Comparison of ENCODE assay signal across 18 cellular contexts in the genomic region with DNA sequence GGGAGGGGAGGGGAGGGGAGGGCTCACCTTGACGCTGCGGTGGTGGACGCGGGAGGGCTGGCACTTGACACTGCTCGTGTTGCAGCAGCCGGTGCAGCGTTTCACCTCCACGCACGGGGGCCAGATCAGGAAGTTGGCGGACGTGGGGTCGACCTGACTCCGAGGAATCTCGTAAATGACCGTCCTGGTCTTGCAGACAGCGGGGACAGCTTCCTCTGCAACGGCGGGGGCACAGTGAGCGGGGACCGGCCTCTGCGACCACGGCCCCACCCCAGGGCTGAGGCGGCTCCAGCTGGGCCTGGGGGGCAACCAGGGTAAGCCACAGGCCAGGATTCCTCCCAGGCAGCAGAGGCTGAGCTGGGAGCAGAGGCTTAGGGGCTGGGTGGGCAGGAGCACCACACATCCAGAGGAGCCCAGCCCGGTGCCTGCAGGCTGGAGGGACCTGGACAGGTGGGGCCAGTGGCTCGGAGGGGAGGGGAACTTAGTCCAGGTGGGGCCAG. TPM values are rescaled to one million over a fixed set of nuclear protein-coding genes. Genes with fewer than 3 reads are reported as not detected.
A peak's percentile ranks its signal among the peaks of the same experiment; 100 is the strongest.
DNase-seq lines count a peak whose midpoint lies in the region; ATAC-seq and TF ChIP-seq lines count a peak whose summit lies in the region.
"Had no signal": no experiment of that assay in that cellular context is flagged by ENCODE, and none has a peak within 500 bp of the region (broad histone marks: within the 10 kb centered on the region; RNA-seq: fewer than 3 reads in every experiment).

No MANE protein-coding gene starts in this region.

- no peak overlapping the region for H3K27ac Mint-ChIP-seq in nephron progenitor cell
- H3K27ac Mint-ChIP-seq: CD8-positive, alpha-beta T cell had no signal

- DNase-seq in Right ventricle myocardium inferior (ENCODE audit: missing footprints) (peak; percentile 11), right atrium auricular region (ENCODE audit: low spot score) (no peak), left ventricle myocardium superior (peak; percentile 24), osteoblast (ENCODE audit: insufficient read length, low spot score, missing footprints) (peak; percentile 79), aorta (peak; percentile 40 to 68), GM20000 (ENCODE audit: low spot score) (no peak), SHP77 treated with DMSO at 0.1 percent for 48 hours (lab: John Stamatoyannopoulos, UW) (no peak), nephron progenitor cell (no peak)
- DNase-seq: DMS79 treated with DMSO at 0.1 percent for 48 hours, GM23248, KBM-7, NCI-H1436 treated with DMSO at 0.1 percent for 48 hours, NCI-H2081 treated with DMSO at 0.1 percent for 48 hours, NCI-H345, NCI-H526 treated with DMSO at 0.1 percent for 48 hours, OCI-M1 had no signal

- H3K4me1 ChIP-seq in right atrium auricular region (peaks cover 0 to 41% of the 10 kb centered on the region in 2 donors), osteoblast (ENCODE audit: insufficient read depth, low read length) (peaks cover 25% of the 10 kb centered on the region), aorta (ENCODE audit: control insufficient read depth in 1 of 2, insufficient read depth in 2 of 2, low read length in 2 of 2) (no peaks in the 10 kb centered on the region)

- H3K4me3 ChIP-seq in right atrium auricular region (no peak overlapping the region), osteoblast (ENCODE audit: insufficient read depth, low read length) (no peak overlapping the region), aorta (ENCODE audit: low read length in 2 of 2) (no peak overlapping the region)
- H3K4me3 ChIP-seq: GM23248 had no signal

- TF ChIP-seq CTCF in right atrium auricular region (IDR thresholded peaks at IDR 0.05), result no peak
- no peak for TF ChIP-seq CTCF in osteoblast (IDR thresholded peaks at IDR 0.05; ENCODE audit: extremely low read depth, low read depth, low read length)
- TF ChIP-seq CTCF in GM20000 (IDR thresholded peaks at IDR 0.05; ENCODE audit: extremely low read depth, missing control alignments), result no peak
- no peak for TF ChIP-seq CTCF in nephron progenitor cell (IDR thresholded peaks at IDR 0.05)

- ATAC-seq in Right ventricle myocardium inferior (no peak), left ventricle myocardium superior (no peak), aorta (ENCODE audit: low FRiP score) (no peak)
- ATAC-seq: CD8-positive, alpha-beta T cell had no signal

- peaks cover 35% of the 10 kb centered on the region for H3K4me1 Mint-ChIP-seq in nephron progenitor cell

- H3K9me3 ChIP-seq in right atrium auricular region, result no peaks in the 10 kb centered on the region
- no peaks in the 10 kb centered on the region for H3K9me3 ChIP-seq in osteoblast (ENCODE audit: low read depth, low read length)
- H3K9me3 ChIP-seq in aorta (ENCODE audit: control insufficient read depth, low read length), result no peaks in the 10 kb centered on the region

- no peak overlapping the region for H2AFZ ChIP-seq in osteoblast (ENCODE audit: low read length)
- H2AFZ ChIP-seq: GM23248 had no signal

- H3K4me3 Mint-ChIP-seq in nephron progenitor cell, result no peak overlapping the region
- H3K4me3 Mint-ChIP-seq: CD8-positive, alpha-beta T cell had no signal

- peaks cover 82% of the 10 kb centered on the region for H3K79me2 ChIP-seq in osteoblast (ENCODE audit: insufficient read depth, low read length)

- peaks cover 12% of the 10 kb centered on the region for H3K27me3 Mint-ChIP-seq in nephron progenitor cell (ENCODE audit: low read depth, poor library complexity)

- H3K36me3 ChIP-seq in right atrium auricular region, result peaks cover 59% of the 10 kb centered on the region
- peaks cover 43% of the 10 kb centered on the region for H3K36me3 ChIP-seq in osteoblast (ENCODE audit: insufficient read depth, low read length)
- peaks cover 0 to 4% of the 10 kb centered on the region in 2 donors for H3K36me3 ChIP-seq in aorta (ENCODE audit: control insufficient read depth in 1 of 2, insufficient read depth in 2 of 2, low read length in 1 of 2)

- no peak overlapping the region for H3K4me2 ChIP-seq in osteoblast (ENCODE audit: insufficient read depth, low read length)

- no peaks in the 10 kb centered on the region for H3K9me3 Mint-ChIP-seq in nephron progenitor cell
- H3K9me3 Mint-ChIP-seq: CD8-positive, alpha-beta T cell had no signal

- no peak overlapping the region for H3K27ac ChIP-seq in right atrium auricular region
- H3K27ac ChIP-seq in osteoblast (ENCODE audit: low read depth, low read length), result no peak overlapping the region
- no peak overlapping the region for H3K27ac ChIP-seq in aorta (ENCODE audit: low read depth in 1 of 2, low read length in 2 of 2)
- H3K27ac ChIP-seq: 22Rv1, GM23248 had no signal

- H4K20me1 ChIP-seq in osteoblast (ENCODE audit: insufficient read depth, low read length), result peaks cover 13% of the 10 kb centered on the region

- H3K36me3 Mint-ChIP-seq in nephron progenitor cell (ENCODE audit: low read depth), result no peaks in the 10 kb centered on the region
- H3K36me3 Mint-ChIP-seq: CD8-positive, alpha-beta T cell had no signal

- intact Hi-C loops in Right ventricle myocardium inferior (cut with DNase I) (no loop called here), left ventricle myocardium superior (cut with micrococcal nuclease) (no loop called here), aorta (cut with DNase I) (loop anchor here in 1 of 2 donors (5.0 kb wide), 1 partner anchor 179 kb away; no protein-coding TSS in a partner anchor)

- H3K27me3 ChIP-seq in right atrium auricular region, result no peaks in the 10 kb centered on the region
- H3K27me3 ChIP-seq in osteoblast (ENCODE audit: insufficient read depth, low read length), result no peaks in the 10 kb centered on the region
- H3K27me3 ChIP-seq in aorta (ENCODE audit: control insufficient read depth in 1 of 2, insufficient read depth in 2 of 2, low read length in 1 of 2), result no peaks in the 10 kb centered on the region

- WGBS in aorta, 2 donors, result 85 to 88% methylated on average over 21 to 25 of the region's 25 CpGs

RNA-seq across cellular contexts. Expression of gene PDGFA, which starts 8.8 kb away (rescaled TPM):
- total RNA-seq in Right ventricle myocardium inferior (37.2 TPM), right atrium auricular region (10 to 100 TPM; 31.8 to 34.2 TPM), left ventricle myocardium superior (32.7 TPM), osteoblast (32.6 and 35.9 TPM in 2 replicates), aorta (100 to 1,000 TPM; 114 to 174 TPM)
- polyA plus RNA-seq in aorta, result 10 to 100 TPM; 28.9 to 61.1 TPM

Comparison
In these comparisons a context has a peak if more than half of its experiments do, and no peak if none do; other contexts are left out.
1. DNase-seq: peak in Right ventricle myocardium inferior (single experiment), left ventricle myocardium superior (single experiment), osteoblast (single experiment) and aorta (2 of 2); none in right atrium auricular region (single experiment), GM20000 (single experiment), SHP77 treated with DMSO at 0.1 percent for 48 hours (single experiment) and nephron progenitor cell (single experiment).